Comparison of ENCODE assay signal across 16 cellular contexts in the genomic region with DNA sequence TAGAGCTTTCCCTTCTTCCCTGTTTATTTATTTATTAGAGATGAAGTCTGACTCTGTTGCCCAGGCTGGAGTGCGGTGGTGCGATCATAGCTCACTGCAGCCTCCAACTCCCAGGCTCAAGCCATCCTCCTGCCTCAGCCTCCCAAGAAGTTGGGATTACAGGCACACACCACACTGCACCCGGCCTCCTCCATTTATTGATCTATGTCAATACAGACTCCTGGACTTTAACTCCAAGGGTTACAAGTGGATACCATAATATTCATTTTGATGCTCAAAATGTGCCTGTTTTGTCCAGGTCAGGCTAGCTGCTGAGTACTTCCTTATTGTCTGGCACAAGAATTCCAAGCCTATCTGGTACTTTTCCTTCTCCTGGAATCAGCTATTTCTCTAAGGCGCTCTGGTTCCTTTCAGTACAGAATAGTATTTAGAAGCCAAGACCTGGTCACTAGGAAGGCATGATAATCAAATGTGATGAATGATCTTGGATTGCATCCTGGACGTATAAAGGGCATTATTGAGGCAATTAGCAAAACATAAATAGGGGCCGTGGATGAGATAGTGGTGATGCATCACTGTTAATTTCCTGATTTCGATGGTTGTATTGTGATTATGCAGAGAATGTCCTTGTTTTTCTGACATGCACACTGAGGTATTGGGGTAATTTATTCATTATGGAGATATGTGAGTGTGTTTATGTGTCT. TPM values are rescaled to one million over a fixed set of nuclear protein-coding genes. Genes with fewer than 3 reads are reported as not detected.
DNase-seq lines count a peak whose midpoint lies in the region; ATAC-seq, FAIRE-seq and TF ChIP-seq lines count a peak whose summit lies in the region.
"Had no signal": no experiment of that assay in that cellular context is flagged by ENCODE, and none has a peak within 500 bp of the region (broad histone marks: within the 10 kb centered on the region; RNA-seq: fewer than 3 reads in every experiment).

No MANE protein-coding gene starts in this region.

- peaks cover 42% of the 10 kb centered on the region for H3K4me1 ChIP-seq in endothelial cell of umbilical vein (ENCODE audit: control insufficient read depth, extremely low read depth, insufficient read depth, low read length)

- FAIRE-seq in endothelial cell of umbilical vein (lab: Jason Lieb, UNC) = peak; percentile 52
- FAIRE-seq: G401.6, H54 had no signal

- no peaks in the 10 kb centered on the region for H3K9me3 Mint-ChIP-seq in naive B cell
- H3K9me3 Mint-ChIP-seq: activated T-cell treated with anti-CD3 and anti-CD28 coated beads, Interleukin-2, amount 50 U/mL, for 4 hours had no signal

- CTCF ChIA-PET in endothelial cell of umbilical vein (lab: Charles Lee) = interaction anchor here (1.0 to 1.8 kb wide), 4 partner anchors 20 to 156 kb away, joined by 3 to 12 read pairs (median 4); no protein-coding TSS in a partner anchor

- H3K4me1 Mint-ChIP-seq in naive B cell = peaks cover 40 to 81% (median 69%) of the 10 kb centered on the region in 3 donors

- no peaks in the 10 kb centered on the region for H3K27me3 ChIP-seq in endothelial cell of umbilical vein (ENCODE audit: control insufficient read depth in 2 of 2, insufficient read depth in 2 of 2, low read length in 2 of 2)
- H3K27me3 ChIP-seq: upper lobe of right lung had no signal

- intact Hi-C loops in endothelial cell of umbilical vein (cut with micrococcal nuclease) = no loop called here

- no peak overlapping the region for H3K4me3 ChIP-seq in AG10803 (ENCODE audit: low read length)
- H3K4me3 ChIP-seq in endothelial cell of umbilical vein (replicated peaks in 1 of 3; ENCODE audit: insufficient read depth in 1 of 3, low read depth in 1 of 3, low read length in 3 of 3) = no peak overlapping the region
- H3K4me3 ChIP-seq: upper lobe of right lung had no signal

- dilution Hi-C loops in endothelial cell of umbilical vein (cut with MboI; ENCODE audit: extremely low pct_ligation_motif_present, low sequenced_read_pairs) = no loop called here

- no peaks in the 10 kb centered on the region for H4K20me1 ChIP-seq in endothelial cell of umbilical vein (replicated peaks; ENCODE audit: control insufficient read depth, extremely low read depth, insufficient read depth, low read length)

- no peak overlapping the region for H2AFZ ChIP-seq in endothelial cell of umbilical vein (ENCODE audit: low read depth, low read length)

- no peaks in the 10 kb centered on the region for H3K27me3 Mint-ChIP-seq in naive B cell

- peak; percentile 73 for DNase-seq in AG10803 (ENCODE audit: low read depth)
- DNase-seq in GM03348 (ENCODE audit: low spot score) = peak; percentile 37
- DNase-seq in endothelial cell of umbilical vein (ENCODE audit: low read depth, low spot score) = peak; percentile 44
- no peak for DNase-seq in naive B cell
- no peak for DNase-seq in NCI-H2081 treated with DMSO at 0.1 percent for 48 hours (lab: John Stamatoyannopoulos, UW)
- no peak for DNase-seq in dedifferentiated amniotic fluid mesenchymal stem cell (ENCODE audit: extremely low spot score)
- no peak for DNase-seq in HPDE6-E6E7 (ENCODE audit: extremely low spot score)
- DNase-seq: activated T-cell treated with anti-CD3 and anti-CD28 coated beads, Interleukin-2, amount 50 U/mL, for 4 hours; C1 segment of cervical spinal cord; islet precursor cell; KG1; stimulated activated CD4-positive, alpha-beta T cell treated with anti-CD3 and anti-CD28 coated beads, Interleukin-1b, Interleukin-23, amount 100 ng/mL, for 48 hours; upper lobe of right lung had no signal

- peaks cover 18 to 28% of the 10 kb centered on the region in 2 experiments for H3K36me3 ChIP-seq in endothelial cell of umbilical vein (ENCODE audit: control insufficient read depth in 2 of 2, extremely low read depth in 1 of 2, insufficient read depth in 2 of 2, low read length in 2 of 2)

- peak overlapping the region; percentile 36 for H3K27ac ChIP-seq in endothelial cell of umbilical vein (ENCODE audit: insufficient read depth, low read depth, low read length)

- H3K79me2 ChIP-seq in endothelial cell of umbilical vein (ENCODE audit: control insufficient read depth, insufficient read depth, low read length) = peaks cover 60% of the 10 kb centered on the region

- TF ChIP-seq CTCF in AG10803 (conservative IDR thresholded peaks at IDR 0.05; ENCODE audit: low read length) = no peak
- TF ChIP-seq CTCF in endothelial cell of umbilical vein (IDR thresholded peaks at IDR 0.05; ENCODE audit: extremely low read depth in 1 of 2, insufficient read depth in 1 of 2, low read depth in 1 of 2, low read length in 2 of 2) = no peak

- H3K9me1 ChIP-seq in endothelial cell of umbilical vein (replicated peaks; ENCODE audit: control insufficient read depth, extremely low read depth, insufficient read depth, low read length) = no peaks in the 10 kb centered on the region

- no peak overlapping the region for H3K9ac ChIP-seq in endothelial cell of umbilical vein (replicated peaks; ENCODE audit: extremely low read depth, insufficient read depth, low read length)

- peak overlapping the region in 3 of 8 donors; percentile 16 to 41 (median 35) for H3K4me3 Mint-ChIP-seq in naive B cell
- H3K4me3 Mint-ChIP-seq: activated T-cell treated with anti-CD3 and anti-CD28 coated beads, Interleukin-2, amount 50 U/mL, for 4 hours had no signal

- no peak for TF ChIP-seq POLR2A in endothelial cell of umbilical vein (IDR thresholded peaks at IDR 0.05; ENCODE audit: low read depth, low read length)

- peak overlapping the region in 5 of 6 donors; percentile 58 to 89 (median 82) for H3K27ac Mint-ChIP-seq in naive B cell

- ATAC-seq in naive B cell (ENCODE audit: low read depth in 2 of 2) (no peak), GM21576 (IDR thresholded peaks at IDR 0.05; ENCODE audit: unreplicated experiment) (no peak)
- ATAC-seq: activated T-cell treated with anti-CD3 and anti-CD28 coated beads, Interleukin-2, amount 50 U/mL, for 4 hours; upper lobe of right lung had no signal

- H3K36me3 Mint-ChIP-seq in naive B cell = peaks cover 32 to 36% of the 10 kb centered on the region in 2 donors

- POLR2A ChIA-PET in endothelial cell of umbilical vein (lab: Charles Lee) = interaction anchor here (1.0 kb wide), 1 partner anchor 32 kb away, joined by 3 read pairs; no protein-coding TSS in a partner anchor

- H3K9me3 ChIP-seq in endothelial cell of umbilical vein (replicated peaks; ENCODE audit: control insufficient read depth, insufficient read depth, low read length) = no peaks in the 10 kb centered on the region
- H3K9me3 ChIP-seq: upper lobe of right lung had no signal

- no TSS peak for BruUV-seq in endothelial cell of umbilical vein (replicated peaks; lab: Mats Ljungman, UMichigan)

- no peak overlapping the region for H3K4me2 ChIP-seq in endothelial cell of umbilical vein (ENCODE audit: insufficient read depth, low read length)

TF ChIP-seq in endothelial cell of umbilical vein, 7 proteins besides CTCF, POLR2A, EP300 and RAD21:
- TF ChIP-seq GATA2 (IDR thresholded peaks at IDR 0.05; ENCODE audit: insufficient read depth, insufficient read length, low read depth, low read length) (peak; percentile 65), JUN (IDR thresholded peaks at IDR 0.05; ENCODE audit: borderline replicate concordance, insufficient read depth, insufficient read length, low read depth) (no peak)
- TF ChIP-seq, protein P1, sequence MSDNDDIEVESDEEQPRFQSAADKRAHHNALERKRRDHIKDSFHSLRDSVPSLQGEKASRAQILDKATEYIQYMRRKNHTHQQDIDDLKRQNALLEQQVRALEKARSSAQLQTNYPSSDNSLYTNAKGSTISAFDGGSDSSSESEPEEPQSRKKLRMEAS (IDR thresholded peaks at IDR 0.05; ENCODE audit: insufficient read depth, insufficient read length) = no peak

RNA-seq across cellular contexts. Expression of gene IL4R, which starts 21.7 kb away (rescaled TPM):
- total RNA-seq in endothelial cell of umbilical vein = 139 and 150 TPM in 2 replicates
- polyA plus RNA-seq in endothelial cell of umbilical vein (138 and 146 TPM in 2 replicates), naive B cell (ENCODE audit: low read depth in 6 of 6) (1,000 to 10,000 TPM in 1 of 6 donors, 100 to 1,000 TPM in 5; 355 to 1,202 (median 525) TPM)
- polyA plus RNA-seq in endothelial cell of umbilical vein (2011; cell fraction: cytosol; rRNA removed) = 66.6 and 74.7 TPM in 2 replicates
- 157 and 166 TPM in 2 replicates for polyA plus RNA-seq in endothelial cell of umbilical vein (2011; cell fraction: nucleus; rRNA removed)
- polyA plus RNA-seq in endothelial cell of umbilical vein (2012) = 42.3 and 46.7 TPM in 2 replicates
- polyA minus RNA-seq in endothelial cell of umbilical vein = 178 and 179 TPM in 2 replicates
- polyA minus RNA-seq in endothelial cell of umbilical vein (2011; cell fraction: cytosol; rRNA and poly(A)+ RNA removed) = 15.6 TPM
- 84.3 and 84.5 TPM in 2 replicates for polyA minus RNA-seq in endothelial cell of umbilical vein (2011; cell fraction: nucleus; rRNA and poly(A)+ RNA removed)

Comparison
In these comparisons a context has a peak if more than half of its experiments do, and no peak if none do; other contexts are left out.
1. DNase-seq: peak in AG10803 (single experiment), GM03348 (single experiment) and endothelial cell of umbilical vein (single experiment); none in naive B cell (single experiment), NCI-H2081 treated with DMSO at 0.1 percent for 48 hours (single experiment), dedifferentiated amniotic fluid mesenchymal stem cell (single experiment) and HPDE6-E6E7 (single experiment).